Comparison of ENCODE assay signal across 8 cellular contexts in the genomic region with DNA sequence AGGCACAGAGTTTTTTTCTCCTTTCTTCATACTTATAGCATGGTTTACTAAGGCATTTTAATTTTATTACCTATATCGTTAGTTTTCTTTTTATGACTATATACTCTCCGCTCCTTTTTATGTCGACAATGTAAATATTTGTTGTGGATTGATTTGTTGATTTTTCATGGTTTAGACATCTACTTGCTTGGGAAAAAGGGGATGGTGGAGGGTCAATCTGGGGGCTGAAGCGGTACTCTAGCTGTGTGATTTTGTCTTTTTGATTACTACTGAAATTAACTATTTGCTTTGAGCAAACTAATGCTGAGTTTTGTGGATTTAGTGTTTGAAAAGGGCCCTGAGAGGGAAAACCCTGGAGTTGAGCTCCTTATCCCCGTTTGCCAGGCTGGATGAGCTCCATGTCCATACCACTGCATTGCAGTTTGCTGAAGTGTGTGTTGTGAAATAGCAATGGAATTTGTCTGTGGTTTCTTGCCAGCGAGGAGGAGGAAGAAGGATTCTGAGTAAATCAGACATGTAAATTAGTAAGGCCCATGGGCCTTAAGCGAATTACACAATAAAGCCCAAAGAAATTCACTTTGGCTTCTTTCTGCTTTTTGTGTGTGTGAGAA.
DNase-seq lines count a peak whose midpoint lies in the region; ATAC-seq, FAIRE-seq and TF ChIP-seq lines count a peak whose summit lies in the region.

No MANE protein-coding gene starts in this region.

- H3K27me3 ChIP-seq in SJCRH30 = no peaks in the 10 kb centered on the region
- H3K27me3 ChIP-seq in gastroesophageal sphincter = no peaks in the 10 kb centered on the region
- H3K27me3 ChIP-seq in stomach = no peaks in the 10 kb centered on the region

- H3K9me3 ChIP-seq in SJCRH30 (replicated peaks) (no peaks in the 10 kb centered on the region), gastroesophageal sphincter (no peaks in the 10 kb centered on the region), stomach (no peaks in the 10 kb centered on the region)

- intact Hi-C loops in stomach (cut with DNase I; ENCODE audit: low total_unique reads) = no loop called here

- peaks cover 28% of the 10 kb centered on the region for H3K4me1 ChIP-seq in SJCRH30
- H3K4me1 ChIP-seq in gastroesophageal sphincter = peaks cover 13 to 69% (median 22%) of the 10 kb centered on the region in 3 donors
- H3K4me1 ChIP-seq in stomach = peaks cover 30 to 91% (median 68%) of the 10 kb centered on the region in 4 donors

- FAIRE-seq in H54 (lab: Jason Lieb, UNC) = peak; percentile 97

- TF ChIP-seq EP300 in gastroesophageal sphincter (IDR thresholded peaks at IDR 0.05) (no peak), stomach (IDR thresholded peaks at IDR 0.05) (no peak)

- ATAC-seq in gastroesophageal sphincter (peak; percentile 84), GM21390 (IDR thresholded peaks at IDR 0.05; ENCODE audit: unreplicated experiment) (no peak), GM18858 (IDR thresholded peaks at IDR 0.05; ENCODE audit: unreplicated experiment) (no peak), HG03442 (IDR thresholded peaks at IDR 0.05; ENCODE audit: unreplicated experiment) (no peak)

- 37 to 51% methylated on average over 5 to 7 of the region's 7 CpGs for WGBS in gastroesophageal sphincter (ENCODE audit: low coverage in 1 of 2), 2 donors
- 26 to 39% (median 29%) methylated on average over 7 of the region's 7 CpGs for WGBS in stomach, 5 donors

- no peak for TF ChIP-seq POLR2A in H54 (IDR thresholded peaks at IDR 0.05; ENCODE audit: low read depth, low read length)
- no peak for TF ChIP-seq POLR2A in gastroesophageal sphincter (IDR thresholded peaks at IDR 0.05)
- TF ChIP-seq POLR2A in stomach (IDR thresholded peaks at IDR 0.05) = no peak

- DNase-seq in H54 (ENCODE audit: insufficient read length, low spot score) = peak; percentile 29
- DNase-seq in SJCRH30 = peak; percentile 42 to 62
- peak; percentile 60 for DNase-seq in stomach
- no peak for DNase-seq in activated gamma-delta T cell (lab: John Stamatoyannopoulos, UW)

- no peak for TF ChIP-seq CTCF in gastroesophageal sphincter (IDR thresholded peaks at IDR 0.05)
- no peak for TF ChIP-seq CTCF in stomach (IDR thresholded peaks at IDR 0.05)

- H3K4me3 ChIP-seq in SJCRH30 (no peak overlapping the region), gastroesophageal sphincter (no peak overlapping the region), stomach (no peak overlapping the region)

- H3K36me3 ChIP-seq in SJCRH30 = no peaks in the 10 kb centered on the region
- H3K36me3 ChIP-seq in gastroesophageal sphincter = no peaks in the 10 kb centered on the region
- no peaks in the 10 kb centered on the region for H3K36me3 ChIP-seq in stomach

- peak overlapping the region; percentile 17 for H3K27ac ChIP-seq in SJCRH30
- peak overlapping the region in 3 of 4 donors; percentile 23 to 35 (median 25) for H3K27ac ChIP-seq in gastroesophageal sphincter
- peak overlapping the region in 4 of 5 donors; percentile 21 to 64 (median 40) for H3K27ac ChIP-seq in stomach
